ENCODE assay signal across 29 cellular contexts in the genomic region with DNA sequence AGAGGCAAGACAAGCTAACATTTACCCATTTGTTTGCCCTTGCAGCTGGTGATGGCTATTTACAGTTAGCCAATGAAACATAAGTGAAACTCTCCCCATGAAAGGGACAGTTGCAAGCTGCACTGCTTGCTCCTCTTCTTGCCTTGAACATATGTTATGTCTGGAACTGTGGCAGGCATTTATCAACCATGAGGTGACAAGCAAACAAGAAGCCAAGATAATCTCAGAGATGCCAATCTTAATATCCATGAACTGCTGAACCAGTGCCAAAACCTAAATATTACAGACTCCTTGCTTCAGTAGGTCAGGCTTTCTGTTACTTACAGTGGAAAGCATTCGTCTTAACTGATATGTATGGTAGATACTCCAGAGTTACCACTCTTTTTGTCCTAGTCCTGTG.
DNase-seq lines count a peak whose midpoint lies in the region; ATAC-seq and TF ChIP-seq lines count a peak whose summit lies in the region.
"Had no signal": no experiment of that assay in that cellular context is flagged by ENCODE, and none has a peak within 500 bp of the region (broad histone marks: within the 10 kb centered on the region; RNA-seq: fewer than 3 reads in every experiment).

No MANE protein-coding gene starts in this region.

- peak overlapping the region; percentile 40 for H3K27ac ChIP-seq in left ventricle myocardium inferior (replicated peaks)
- peak overlapping the region; percentile 28 to 35 for H3K27ac ChIP-seq in aorta (ENCODE audit: low read depth in 1 of 2, low read length in 2 of 2)
- H3K27ac ChIP-seq: adrenal gland, KMS-11, RWPE1, skin epidermis, suprapubic skin, uterus had no signal

- peaks cover 9% of the 10 kb centered on the region for H3K27me3 Mint-ChIP-seq in stimulated activated naive CD8-positive, alpha-beta T cell treated with anti-CD3 and anti-CD28 coated beads, Interleukin-15, amount 100 ng/mL, for 72 hours
- H3K27me3 Mint-ChIP-seq: progenitor cell of endocrine pancreas had no signal

- DNase-seq in left ventricle myocardium inferior (no peak), cardiac septum (ENCODE audit: low spot score) (no peak), RPMI7951 (ENCODE audit: low read depth) (peak; percentile 69), fibroblast of the aortic adventitia (ENCODE audit: low read depth) (peak; percentile 62), aorta (no peak), ecto neural progenitor cell (ENCODE audit: low spot score) (no peak)
- DNase-seq in stimulated activated naive CD8-positive, alpha-beta T cell treated with anti-CD3 and anti-CD28 coated beads, Interleukin-15, amount 100 ng/mL, for 72 hours: no peak
- DNase-seq: activated CD4-positive, alpha-beta T cell treated with anti-CD3 and anti-CD28 coated beads for 36 hours; activated naive CD4-positive, alpha-beta T cell; activated T-cell treated with anti-CD3 and anti-CD28 coated beads, Interleukin-2, amount 50 U/mL, for 48 hours; adrenal gland; caudate nucleus; dermis blood vessel endothelial cell; DMS79; kidney; MV-4-11; NCI-H146; NCI-H524 treated with DMSO at 0.1 percent for 48 hours; stimulated activated CD4-positive, alpha-beta T cell treated with anti-CD3 and anti-CD28 coated beads, Interleukin-1b, Interleukin-23, amount 100 ng/mL, for 48 hours; T-helper 1 cell; uterus had no signal

- peaks cover 9% of the 10 kb centered on the region for H3K9me3 ChIP-seq in left ventricle myocardium inferior (replicated peaks)
- H3K9me3 ChIP-seq in aorta (ENCODE audit: control insufficient read depth, low read length): peaks cover 1% of the 10 kb centered on the region
- H3K9me3 ChIP-seq: adrenal gland, suprapubic skin, uterus had no signal

- 4 to 6% methylated on average over 1 of the region's 1 CpG for WGBS in aorta, 2 donors

- no peaks in the 10 kb centered on the region for H3K27me3 ChIP-seq in left ventricle myocardium inferior (ENCODE audit: low read depth)
- H3K27me3 ChIP-seq in aorta (ENCODE audit: control insufficient read depth in 1 of 2, insufficient read depth in 2 of 2, low read length in 1 of 2): no peaks in the 10 kb centered on the region
- H3K27me3 ChIP-seq: adrenal gland, suprapubic skin, uterus had no signal

- no peaks in the 10 kb centered on the region for H3K36me3 ChIP-seq in left ventricle myocardium inferior
- H3K36me3 ChIP-seq in aorta (ENCODE audit: control insufficient read depth in 1 of 2, insufficient read depth in 2 of 2, low read length in 1 of 2): no peaks in the 10 kb centered on the region
- H3K36me3 ChIP-seq: adrenal gland, suprapubic skin, uterus had no signal

- H3K4me3 Mint-ChIP-seq in stimulated activated naive CD8-positive, alpha-beta T cell treated with anti-CD3 and anti-CD28 coated beads, Interleukin-15, amount 100 ng/mL, for 72 hours: no peak overlapping the region
- H3K4me3 Mint-ChIP-seq: activated CD4-positive, alpha-beta T cell treated with anti-CD3 and anti-CD28 coated beads for 36 hours; B cell had no signal

- H3K4me1 ChIP-seq in left ventricle myocardium inferior (peaks cover 19% of the 10 kb centered on the region), aorta (ENCODE audit: control insufficient read depth in 1 of 2, insufficient read depth in 2 of 2, low read length in 2 of 2) (no peaks in the 10 kb centered on the region)
- H3K4me1 ChIP-seq: adrenal gland, uterus had no signal

- H3K9me3 Mint-ChIP-seq in stimulated activated naive CD8-positive, alpha-beta T cell treated with anti-CD3 and anti-CD28 coated beads, Interleukin-15, amount 100 ng/mL, for 72 hours: peaks cover 0 to 7% of the 10 kb centered on the region in 2 donors

- H3K4me1 Mint-ChIP-seq in stimulated activated naive CD8-positive, alpha-beta T cell treated with anti-CD3 and anti-CD28 coated beads, Interleukin-15, amount 100 ng/mL, for 72 hours: no peaks in the 10 kb centered on the region
- H3K4me1 Mint-ChIP-seq: activated CD4-positive, alpha-beta T cell treated with anti-CD3 and anti-CD28 coated beads for 36 hours; B cell had no signal

- H3K4me3 ChIP-seq in left ventricle myocardium inferior (no peak overlapping the region), fibroblast of the aortic adventitia (ENCODE audit: low read depth, low read length) (no peak overlapping the region), aorta (ENCODE audit: low read length in 2 of 2) (peak overlapping the region in 1 of 2 donors; percentile 34)
- H3K4me3 ChIP-seq: adrenal gland, lung, skin epidermis, suprapubic skin, uterus had no signal

- no peak overlapping the region for H3K27ac Mint-ChIP-seq in stimulated activated naive CD8-positive, alpha-beta T cell treated with anti-CD3 and anti-CD28 coated beads, Interleukin-15, amount 100 ng/mL, for 72 hours
- H3K27ac Mint-ChIP-seq: activated CD4-positive, alpha-beta T cell treated with anti-CD3 and anti-CD28 coated beads for 36 hours; B cell; progenitor cell of endocrine pancreas had no signal

- ATAC-seq in aorta (ENCODE audit: low FRiP score): no peak
- ATAC-seq in HG03135 (IDR thresholded peaks at IDR 0.05; ENCODE audit: unreplicated experiment): no peak
- no peak for ATAC-seq in stimulated activated naive CD8-positive, alpha-beta T cell treated with anti-CD3 and anti-CD28 coated beads, Interleukin-15, amount 100 ng/mL, for 72 hours
- ATAC-seq: activated CD4-positive, alpha-beta T cell treated with anti-CD3 and anti-CD28 coated beads for 36 hours had no signal

- TF ChIP-seq CTCF in left ventricle myocardium inferior (IDR thresholded peaks at IDR 0.05; ENCODE audit: borderline replicate concordance) (no peak), fibroblast of the aortic adventitia (IDR thresholded peaks at IDR 0.05; ENCODE audit: insufficient read depth, low read length) (no peak)

- intact Hi-C loops in left ventricle myocardium inferior (cut with micrococcal nuclease): no loop called here
- intact Hi-C loops in cardiac septum (cut with DNase I): loop anchor here (10.0 kb wide), 1 partner anchor 276 kb away; no protein-coding TSS in a partner anchor
- intact Hi-C loops in aorta (cut with DNase I): no loop called here

Comparison
In these comparisons a context has a peak if more than half of its experiments do, and no peak if none do; other contexts are left out.
1. DNase-seq: peak in RPMI7951 (single experiment) and fibroblast of the aortic adventitia (single experiment); none in left ventricle myocardium inferior (single experiment), cardiac septum (single experiment), aorta (0 of 2), stimulated activated naive CD8-positive, alpha-beta T cell treated with anti-CD3 and anti-CD28 coated beads, Interleukin-15, amount 100 ng/mL, for 72 hours (0 of 2) and ecto neural progenitor cell (single experiment).